11 cellular contexts compared by ENCODE assay signal in genomic region chr2:221896505-221897151, GRCh38.
DNase-seq lines count a peak whose midpoint lies in the region; ATAC-seq and TF ChIP-seq lines count a peak whose summit lies in the region.
"Had no signal": no experiment of that assay in that cellular context is flagged by ENCODE, and none has a peak within 500 bp of the region (broad histone marks: within the 10 kb centered on the region; RNA-seq: fewer than 3 reads in every experiment).

No MANE protein-coding gene starts in this region.

- no peak overlapping the region for H3K14ac ChIP-seq in mesenchymal stem cell (ENCODE audit: low read length in 2 of 2)

- H3K18ac ChIP-seq in mesenchymal stem cell (ENCODE audit: low read depth in 1 of 2, low read length in 2 of 2) = no peak overlapping the region

- H3K27me3 ChIP-seq in endodermal cell (ENCODE audit: control insufficient read depth, insufficient read depth, low read length, poor library complexity, severe bottlenecking) (no peaks in the 10 kb centered on the region), mesenchymal stem cell (ENCODE audit: control insufficient read depth in 1 of 2, insufficient read depth in 1 of 2, low read length in 2 of 2) (no peaks in the 10 kb centered on the region), upper lobe of right lung (no peaks in the 10 kb centered on the region)
- H3K27me3 ChIP-seq: body of pancreas had no signal

- H3K4me3 Mint-ChIP-seq in endodermal cell (no peak overlapping the region), T-cell (no peak overlapping the region)
- no peak overlapping the region for H3K4me3 Mint-ChIP-seq in activated T-cell treated with anti-CD3 and anti-CD28 coated beads, Interleukin-2, amount 50 U/mL, for 4 hours
- H3K4me3 Mint-ChIP-seq in activated CD8-positive, alpha-beta T cell treated with anti-CD3 and anti-CD28 coated beads, Interleukin-2, amount 10 ng/mL, durations not matched to agents 7 days and 5 days = no peak overlapping the region
- H3K4me3 Mint-ChIP-seq: stimulated activated naive CD8-positive, alpha-beta T cell treated with anti-CD3 and anti-CD28 coated beads, Interleukin-15, Interleukin-2, amounts not matched to agents 100 ng/mL and 50 ng/mL, for 24 hours had no signal

- no peak overlapping the region for H2BK12ac ChIP-seq in mesenchymal stem cell (ENCODE audit: low read length in 2 of 2)

- H3K4me1 Mint-ChIP-seq in endodermal cell = peaks cover 24% of the 10 kb centered on the region
- no peaks in the 10 kb centered on the region for H3K4me1 Mint-ChIP-seq in activated T-cell treated with anti-CD3 and anti-CD28 coated beads, Interleukin-2, amount 50 U/mL, for 4 hours (ENCODE audit: low read depth)
- H3K4me1 Mint-ChIP-seq in activated CD8-positive, alpha-beta T cell treated with anti-CD3 and anti-CD28 coated beads, Interleukin-2, amount 10 ng/mL, durations not matched to agents 7 days and 5 days (ENCODE audit: low read depth) = no peaks in the 10 kb centered on the region
- no peaks in the 10 kb centered on the region for H3K4me1 Mint-ChIP-seq in T-cell

- H3K9me3 Mint-ChIP-seq in endodermal cell (peaks cover 9% of the 10 kb centered on the region), T-cell (peaks cover 0 to 3% (median 2%) of the 10 kb centered on the region in 3 donors)
- peaks cover 5% of the 10 kb centered on the region for H3K9me3 Mint-ChIP-seq in activated T-cell treated with anti-CD3 and anti-CD28 coated beads, Interleukin-2, amount 50 U/mL, for 4 hours
- no peaks in the 10 kb centered on the region for H3K9me3 Mint-ChIP-seq in activated CD8-positive, alpha-beta T cell treated with anti-CD3 and anti-CD28 coated beads, Interleukin-2, amount 10 ng/mL, durations not matched to agents 7 days and 5 days (ENCODE audit: insufficient read depth)
- H3K9me3 Mint-ChIP-seq: stimulated activated naive CD8-positive, alpha-beta T cell treated with anti-CD3 and anti-CD28 coated beads, Interleukin-15, Interleukin-2, amounts not matched to agents 100 ng/mL and 50 ng/mL, for 24 hours had no signal

- H2BK15ac ChIP-seq in mesenchymal stem cell (ENCODE audit: low read depth, poor library complexity, severe bottlenecking) = no peak overlapping the region

- H4K8ac ChIP-seq in mesenchymal stem cell (ENCODE audit: low read length) = peak overlapping the region; percentile 3

- CTCF ChIA-PET in activated CD8-positive, alpha-beta T cell treated with anti-CD3 and anti-CD28 coated beads, Interleukin-2, amount 10 ng/mL, durations not matched to agents 7 days and 5 days (lab: Charles Lee) = no interaction called here
- CTCF ChIA-PET in T-cell (lab: Charles Lee) = no interaction called here

- H3K4me2 ChIP-seq in mesenchymal stem cell (ENCODE audit: low read length, poor library complexity, severe bottlenecking) = no peak overlapping the region

- intact Hi-C loops in upper lobe of right lung (cut with DNase I) = no loop called here

- H2AFZ ChIP-seq in mesenchymal stem cell (ENCODE audit: low read depth, low read length) = no peak overlapping the region

- ATAC-seq in upper lobe of right lung (peak; percentile 65), T-cell (replicated peaks in 1 of 4) (no peak)
- ATAC-seq in activated T-cell treated with anti-CD3 and anti-CD28 coated beads, Interleukin-2, amount 50 U/mL, for 4 hours = no peak
- ATAC-seq in activated CD8-positive, alpha-beta T cell treated with anti-CD3 and anti-CD28 coated beads, Interleukin-2, amount 10 ng/mL, durations not matched to agents 7 days and 5 days = no peak
- ATAC-seq: body of pancreas had no signal

- no peak overlapping the region for H2BK5ac ChIP-seq in mesenchymal stem cell (ENCODE audit: low read depth, low read length, poor library complexity, severe bottlenecking)

- no peak overlapping the region for H3K4me3 ChIP-seq in endodermal cell (ENCODE audit: low read length)
- H3K4me3 ChIP-seq in mesenchymal stem cell (ENCODE audit: insufficient read depth in 1 of 2, low read depth in 1 of 2, low read length in 2 of 2) = peak overlapping the region in 1 of 2 experiments; percentile 64
- no peak overlapping the region for H3K4me3 ChIP-seq in upper lobe of right lung
- H3K4me3 ChIP-seq: body of pancreas had no signal

- POLR2A ChIA-PET in activated CD8-positive, alpha-beta T cell treated with anti-CD3 and anti-CD28 coated beads, Interleukin-2, amount 10 ng/mL, durations not matched to agents 7 days and 5 days (lab: Charles Lee) = no interaction called here
- POLR2A ChIA-PET in T-cell (lab: Charles Lee) = no interaction called here

- H3K23ac ChIP-seq in mesenchymal stem cell (ENCODE audit: low read length in 2 of 2) = no peak overlapping the region

- no peak overlapping the region for H2AK5ac ChIP-seq in mesenchymal stem cell (ENCODE audit: low read length, severe bottlenecking)

- no peak overlapping the region for H3K9ac ChIP-seq in endodermal cell (ENCODE audit: extremely low read depth, low read length, poor library complexity, severe bottlenecking)
- peak overlapping the region; percentile 85 for H3K9ac ChIP-seq in mesenchymal stem cell (ENCODE audit: low read length)

- H3K36me3 ChIP-seq in endodermal cell (ENCODE audit: control insufficient read depth, insufficient read depth, low read length) (no peaks in the 10 kb centered on the region), mesenchymal stem cell (ENCODE audit: control insufficient read depth in 1 of 2, insufficient read depth in 2 of 2, low read depth in 1 of 2, low read length in 2 of 2) (no peaks in the 10 kb centered on the region), upper lobe of right lung (no peaks in the 10 kb centered on the region)

- H3K27me3 Mint-ChIP-seq in endodermal cell (ENCODE audit: insufficient read depth) (peaks cover 2% of the 10 kb centered on the region), T-cell (no peaks in the 10 kb centered on the region)
- no peaks in the 10 kb centered on the region for H3K27me3 Mint-ChIP-seq in activated T-cell treated with anti-CD3 and anti-CD28 coated beads, Interleukin-2, amount 50 U/mL, for 4 hours (ENCODE audit: low read depth)
- no peaks in the 10 kb centered on the region for H3K27me3 Mint-ChIP-seq in activated CD8-positive, alpha-beta T cell treated with anti-CD3 and anti-CD28 coated beads, Interleukin-2, amount 10 ng/mL, durations not matched to agents 7 days and 5 days (ENCODE audit: low read depth)
- H3K27me3 Mint-ChIP-seq: stimulated activated naive CD8-positive, alpha-beta T cell treated with anti-CD3 and anti-CD28 coated beads, Interleukin-15, Interleukin-2, amounts not matched to agents 100 ng/mL and 50 ng/mL, for 24 hours had no signal

- H3K27ac ChIP-seq in endodermal cell (ENCODE audit: low read depth, low read length) = no peak overlapping the region
- no peak overlapping the region for H3K27ac ChIP-seq in mesenchymal stem cell (ENCODE audit: low read length, poor library complexity, severe bottlenecking)
- no peak overlapping the region for H3K27ac ChIP-seq in upper lobe of right lung
- H3K27ac ChIP-seq: body of pancreas had no signal

- no peak overlapping the region for H2BK120ac ChIP-seq in mesenchymal stem cell (ENCODE audit: low read depth, low read length)

- peaks cover 10% of the 10 kb centered on the region for H3K4me1 ChIP-seq in endodermal cell (ENCODE audit: control insufficient read depth, insufficient read depth, low read length)
- H3K4me1 ChIP-seq in mesenchymal stem cell (ENCODE audit: control insufficient read depth, insufficient read depth, low read depth, low read length) = peaks cover 3% of the 10 kb centered on the region
- no peaks in the 10 kb centered on the region for H3K4me1 ChIP-seq in upper lobe of right lung
- H3K4me1 ChIP-seq: body of pancreas had no signal

- H4K91ac ChIP-seq in mesenchymal stem cell (ENCODE audit: low read length) = no peak overlapping the region

- H3K4ac ChIP-seq in mesenchymal stem cell (ENCODE audit: low read depth in 1 of 2, low read length in 2 of 2) = no peak overlapping the region

- H3K79me1 ChIP-seq in mesenchymal stem cell (replicated peaks; ENCODE audit: low read length, poor library complexity, severe bottlenecking) = no peaks in the 10 kb centered on the region

- H3K9me3 ChIP-seq in endodermal cell (ENCODE audit: control insufficient read depth, low read length) (no peaks in the 10 kb centered on the region), mesenchymal stem cell (ENCODE audit: control insufficient read depth, low read length) (no peaks in the 10 kb centered on the region), upper lobe of right lung (no peaks in the 10 kb centered on the region)
- H3K9me3 ChIP-seq: body of pancreas had no signal

- H3K27ac Mint-ChIP-seq in endodermal cell = no peak overlapping the region
- H3K27ac Mint-ChIP-seq in activated CD8-positive, alpha-beta T cell treated with anti-CD3 and anti-CD28 coated beads, Interleukin-2, amount 10 ng/mL, durations not matched to agents 7 days and 5 days = no peak overlapping the region
- no peak overlapping the region for H3K27ac Mint-ChIP-seq in T-cell
- H3K27ac Mint-ChIP-seq: stimulated activated naive CD8-positive, alpha-beta T cell treated with anti-CD3 and anti-CD28 coated beads, Interleukin-15, Interleukin-2, amounts not matched to agents 100 ng/mL and 50 ng/mL, for 24 hours had no signal

- TF ChIP-seq CTCF in endodermal cell (conservative IDR thresholded peaks at IDR 0.05) (no peak), upper lobe of right lung (IDR thresholded peaks at IDR 0.05) (no peak)

- H3K36me3 Mint-ChIP-seq in endodermal cell (ENCODE audit: low read depth) (no peaks in the 10 kb centered on the region), T-cell (no peaks in the 10 kb centered on the region)
- H3K36me3 Mint-ChIP-seq in activated T-cell treated with anti-CD3 and anti-CD28 coated beads, Interleukin-2, amount 50 U/mL, for 4 hours (ENCODE audit: insufficient read depth) = no peaks in the 10 kb centered on the region
- no peaks in the 10 kb centered on the region for H3K36me3 Mint-ChIP-seq in activated CD8-positive, alpha-beta T cell treated with anti-CD3 and anti-CD28 coated beads, Interleukin-2, amount 10 ng/mL, durations not matched to agents 7 days and 5 days (ENCODE audit: low read depth)

- DNase-seq in DMS79 treated with DMSO at 0.1 percent for 48 hours (lab: John Stamatoyannopoulos, UW) (peak; percentile 15), DMS79 (lab: John Stamatoyannopoulos, UW) (no peak), endodermal cell (peak; percentile 50), mesenchymal stem cell (peak; percentile 70), upper lobe of right lung (no peak), T-cell (no peak)
- DNase-seq in activated T-cell treated with anti-CD3 and anti-CD28 coated beads, Interleukin-2, amount 50 U/mL, for 4 hours = no peak
- no peak for DNase-seq in activated CD8-positive, alpha-beta T cell treated with anti-CD3 and anti-CD28 coated beads, Interleukin-2, amount 10 ng/mL, durations not matched to agents 7 days and 5 days
- DNase-seq: NCI-H1048 had no signal

- 90 to 91% methylated on average over 5 to 9 of the region's 10 CpGs for WGBS in endodermal cell (ENCODE audit: insufficient coverage in 1 of 2, insufficient read length in 1 of 2), 2 experiments
- 64% methylated on average over 5 of the region's 10 CpGs for WGBS in mesenchymal stem cell

Comparison
In these comparisons a context has a peak if more than half of its experiments do, and no peak if none do; other contexts are left out.
1. DNase-seq: peak in DMS79 treated with DMSO at 0.1 percent for 48 hours (single experiment), endodermal cell (single experiment) and mesenchymal stem cell (single experiment); none in DMS79 (single experiment), upper lobe of right lung (single experiment), activated T-cell treated with anti-CD3 and anti-CD28 coated beads, Interleukin-2, amount 50 U/mL, for 4 hours (single experiment), activated CD8-positive, alpha-beta T cell treated with anti-CD3 and anti-CD28 coated beads, Interleukin-2, amount 10 ng/mL, durations not matched to agents 7 days and 5 days (single experiment) and T-cell (0 of 34).